ENCODE assay signal across 20 cellular contexts in genomic region chr4:188130355-188130754, GRCh38. TPM values are rescaled to one million over a fixed set of nuclear protein-coding genes. Genes with fewer than 3 reads are reported as not detected.
DNase-seq lines count a peak whose midpoint lies in the region; ATAC-seq, FAIRE-seq and TF ChIP-seq lines count a peak whose summit lies in the region.
"Had no signal": no experiment of that assay in that cellular context is flagged by ENCODE, and none has a peak within 500 bp of the region (broad histone marks: within the 10 kb centered on the region; RNA-seq: fewer than 3 reads in every experiment).

No MANE protein-coding gene starts in this region.

- WGBS in H1 (ENCODE audit: extremely low coverage in 1 of 2, insufficient coverage in 1 of 2, insufficient read length in 1 of 2, insufficient replicate concordance in 2 of 2, low coverage in 1 of 2, low lambda C conversion rate in 2 of 2, missing lambda C conversion rate in 1 of 2), 2 experiments = 82% methylated on average over 4 of the region's 4 CpGs; no CpG with 5 or more reads in 1 of the 2 experiments
- 100% methylated on average over 2 of the region's 4 CpGs for WGBS in mesendoderm (ENCODE audit: extremely low coverage, insufficient coverage, low lambda C conversion rate)

- intact Hi-C loops in PC-3 (cut with micrococcal nuclease) = no loop called here

- H3K4me1 ChIP-seq in PC-3 (ENCODE audit: insufficient read depth, low read length) = no peaks in the 10 kb centered on the region
- no peaks in the 10 kb centered on the region for H3K4me1 ChIP-seq in H1 (replicated peaks in 1 of 4; ENCODE audit: control insufficient read depth in 3 of 4, insufficient read depth in 4 of 4, low read length in 3 of 4)
- H3K4me1 ChIP-seq in mesendoderm (ENCODE audit: control insufficient read depth, low read depth, low read length) = no peaks in the 10 kb centered on the region

- no peak for TF ChIP-seq POLR2A in H1 (IDR thresholded peaks at IDR 0.05; ENCODE audit: control extremely low read depth in 1 of 2, low read depth in 2 of 2, low read length in 2 of 2)

- no peak overlapping the region for H4K91ac ChIP-seq in H1 (replicated peaks; ENCODE audit: insufficient read length, low read length)

- H3K23ac ChIP-seq in H1 (ENCODE audit: insufficient read length) = no peak overlapping the region
- H3K23ac ChIP-seq in mesendoderm (ENCODE audit: low read length) = no peak overlapping the region

- FAIRE-seq in H1 (lab: Jason Lieb, UNC) = no peak
- FAIRE-seq: RCC 7860 had no signal

- BruUV-seq in PC-3 (replicated peaks; lab: Mats Ljungman, UMichigan) = no TSS peak

- H2BK20ac ChIP-seq in H1 (ENCODE audit: low read length) = no peak overlapping the region

- no peak overlapping the region for H2AFZ ChIP-seq in PC-3 (ENCODE audit: low read length)
- no peak overlapping the region for H2AFZ ChIP-seq in H1 (ENCODE audit: low read length)

- no peak overlapping the region for H2BK12ac ChIP-seq in H1 (ENCODE audit: low read depth, low read length)

- H3K9me2 ChIP-seq in PC-3 (replicated peaks; ENCODE audit: low read length) = no peaks in the 10 kb centered on the region

- H3K4ac ChIP-seq in H1 (replicated peaks; ENCODE audit: insufficient read length, low read depth, low read length) (no peak overlapping the region), mesendoderm (ENCODE audit: low read depth, low read length) (no peak overlapping the region)

- H3K27ac ChIP-seq in PC-3 (ENCODE audit: low read length) = no peak overlapping the region
- no peak overlapping the region for H3K27ac ChIP-seq in H1 (ENCODE audit: low read depth, low read length)
- no peak overlapping the region for H3K27ac ChIP-seq in mesendoderm (ENCODE audit: low read depth, low read length)

- H3K23me2 ChIP-seq in H1 (ENCODE audit: low read depth, low read length) = no peaks in the 10 kb centered on the region

- ATAC-seq in PC-3 (no peak), SK-N-SH treated with all-trans-retinoic acid at 6 μM for 48 hours (no peak), HG03565 (IDR thresholded peaks at IDR 0.05; ENCODE audit: unreplicated experiment) (no peak), HG03520 (IDR thresholded peaks at IDR 0.05; ENCODE audit: unreplicated experiment) (no peak)
- ATAC-seq: Right ventricle myocardium inferior had no signal

- H3K18ac ChIP-seq in H1 (ENCODE audit: extremely low read depth, low read length) (no peak overlapping the region), mesendoderm (ENCODE audit: low read length) (no peak overlapping the region)

- H3K4me3 ChIP-seq in PC-3 (ENCODE audit: low read length) = no peak overlapping the region
- H3K4me3 ChIP-seq in H1 (ENCODE audit: extremely low read depth in 1 of 4, insufficient read depth in 2 of 4, low read depth in 3 of 4, low read length in 4 of 4) = no peak overlapping the region
- H3K4me3 ChIP-seq in mesendoderm (ENCODE audit: low read length) = no peak overlapping the region

- no peak overlapping the region for H2BK120ac ChIP-seq in H1 (replicated peaks; ENCODE audit: low read depth, low read length)
- no peak overlapping the region for H2BK120ac ChIP-seq in mesendoderm (ENCODE audit: low read depth, low read length)

- H3F3A ChIP-seq in PC-3 (ENCODE audit: low read length, unreplicated experiment) = no peaks in the 10 kb centered on the region

- H2AK5ac ChIP-seq in H1 (ENCODE audit: low read depth, low read length) (no peak overlapping the region), mesendoderm (ENCODE audit: low read length) (no peak overlapping the region)

- H3K4me2 ChIP-seq in PC-3 (ENCODE audit: low read length) (no peak overlapping the region), H1 (ENCODE audit: insufficient read depth in 1 of 2, low read depth in 2 of 2, low read length in 2 of 2) (no peak overlapping the region), mesendoderm (ENCODE audit: low read length) (no peak overlapping the region)

- no peak overlapping the region for H4K5ac ChIP-seq in H1 (ENCODE audit: insufficient read length, low read depth, low read length)
- H4K5ac ChIP-seq in mesendoderm (ENCODE audit: low read length) = no peak overlapping the region

- CTCF ChIA-PET in PC-3 (lab: Charles Lee) (no interaction called here), H1 (lab: Charles Lee; ENCODE audit: partially characterized antibody) (interaction anchor here (0.9 to 1.8 kb wide), 14 partner anchors 10 to 200 kb away, joined by 3 to 7 read pairs (median 4); partner anchors contain the start of gene TRIML2)

- POLR2A ChIA-PET in PC-3 (lab: Charles Lee; ENCODE audit: unreplicated experiment) = no interaction called here
- POLR2A ChIA-PET in H1 (lab: Charles Lee; ENCODE audit: partially characterized antibody) = interaction anchor here (1.3 to 1.9 kb wide), 3 partner anchors 22 to 132 kb away, joined by 3 to 7 read pairs (median 5); no protein-coding TSS in a partner anchor

- no peaks in the 10 kb centered on the region for H3K79me2 ChIP-seq in PC-3 (ENCODE audit: low read length)
- H3K79me2 ChIP-seq in H1 (ENCODE audit: control insufficient read depth in 1 of 2, insufficient read depth in 2 of 2, low read length in 2 of 2) = no peaks in the 10 kb centered on the region
- H3K79me2 ChIP-seq in mesendoderm (ENCODE audit: control insufficient read depth, insufficient read depth, low read length) = no peaks in the 10 kb centered on the region

- H2BK5ac ChIP-seq in H1 (ENCODE audit: low read depth, low read length) = no peak overlapping the region
- H2BK5ac ChIP-seq in mesendoderm (ENCODE audit: low read length) = no peak overlapping the region

- TF ChIP-seq EP300 in H1 (IDR thresholded peaks at IDR 0.05; ENCODE audit: borderline replicate concordance in 1 of 2, low read depth in 2 of 2, low read length in 2 of 2) = no peak

- H3K36me3 ChIP-seq in PC-3 (ENCODE audit: low read depth, low read length) (no peaks in the 10 kb centered on the region), H1 (ENCODE audit: control insufficient read depth in 2 of 4, insufficient read depth in 4 of 4, low read length in 3 of 4) (no peaks in the 10 kb centered on the region), mesendoderm (ENCODE audit: control insufficient read depth, insufficient read depth, low read length) (no peaks in the 10 kb centered on the region)

- no peak overlapping the region; the same call in 1 of the 2 replicates for H2BK15ac ChIP-seq in H1 (ENCODE audit: low read length)
- no peak overlapping the region for H2BK15ac ChIP-seq in mesendoderm (replicated peaks; ENCODE audit: low read depth)

- no peaks in the 10 kb centered on the region for H3K9me3 ChIP-seq in PC-3 (ENCODE audit: low read length)
- H3K9me3 ChIP-seq in H1 (ENCODE audit: insufficient read depth in 2 of 2, low read depth in 1 of 2, low read length in 1 of 2) = no peaks in the 10 kb centered on the region

- H4K20me1 ChIP-seq in PC-3 (ENCODE audit: low read length) (no peaks in the 10 kb centered on the region), H1 (replicated peaks in 1 of 2; ENCODE audit: control insufficient read depth in 1 of 2, insufficient read depth in 2 of 2, low read length in 2 of 2) (no peaks in the 10 kb centered on the region)

- H3K79me1 ChIP-seq in H1 (ENCODE audit: low read depth, low read length) (no peaks in the 10 kb centered on the region), mesendoderm (ENCODE audit: low read length) (no peaks in the 10 kb centered on the region)

- H4K8ac ChIP-seq in H1 (ENCODE audit: extremely low read depth, insufficient read depth, low read length) (no peak overlapping the region), mesendoderm (ENCODE audit: low read depth, low read length) (no peak overlapping the region)

- TF ChIP-seq CTCF in PC-3 (conservative IDR thresholded peaks at IDR 0.05; ENCODE audit: low read depth, low read length) = peak; percentile 24; the same call in 1 of the 2 replicates
- peak; percentile 46 to 60 (median 48) for TF ChIP-seq CTCF in H1 (IDR thresholded peaks at IDR 0.05; ENCODE audit: control extremely low read depth in 1 of 3, insufficient read depth in 1 of 3, low read depth in 1 of 3, low read length in 3 of 3)

- H3K14ac ChIP-seq in H1 (ENCODE audit: insufficient read length) = no peak overlapping the region

- H3K56ac ChIP-seq in H1 (replicated peaks; ENCODE audit: insufficient read length, low read depth, low read length) (no peak overlapping the region), mesendoderm (ENCODE audit: low read length) (no peak overlapping the region)

- H3K27me3 ChIP-seq in PC-3 (ENCODE audit: low read length) (no peaks in the 10 kb centered on the region), H1 (replicated peaks in 1 of 4; ENCODE audit: control insufficient read depth in 3 of 4, extremely low read depth in 1 of 4, insufficient read depth in 3 of 4, low read length in 3 of 4) (no peaks in the 10 kb centered on the region), mesendoderm (ENCODE audit: insufficient read depth, low read length, poor library complexity) (no peaks in the 10 kb centered on the region)

- peak; percentile 46 to 68 for TF ChIP-seq RAD21 in H1 (IDR thresholded peaks at IDR 0.05 in 1 of 2, conservative IDR thresholded peaks at IDR 0.05 in 1 of 2; ENCODE audit: low read depth in 2 of 2, low read length in 2 of 2)

- DNase-seq in COLO829 (ENCODE audit: low spot score) (peak; percentile 72), PC-3 (no peak), H1 (ENCODE audit: low read depth in 1 of 2, low spot score in 2 of 2) (no peak), mesendoderm (peak; percentile 42), NCI-H1436 (lab: John Stamatoyannopoulos, UW) (no peak)
- DNase-seq: ACHN, AML-193, DMS79 treated with DMSO at 0.1 percent for 48 hours, KBM-7, NCI-H1048, NCI-H1436 treated with DMSO at 0.1 percent for 48 hours, NCI-H2029, NCI-H345 had no signal

- no peak overlapping the region for H3K9ac ChIP-seq in PC-3 (ENCODE audit: low read length)
- no peak overlapping the region for H3K9ac ChIP-seq in H1 (replicated peaks in 1 of 4; ENCODE audit: extremely low read depth in 1 of 4, low read depth in 3 of 4, low read length in 3 of 4)
- no peak overlapping the region for H3K9ac ChIP-seq in mesendoderm (ENCODE audit: low read length)

RNA-seq across cellular contexts. Expression of gene TRIML1, which starts 8.9 kb away (rescaled TPM):
- total RNA-seq in PC-3 (2014; rRNA removed) = not detected in 2 replicates
- not detected in 2 replicates for total RNA-seq in H1 (2021; fragmentation: NEBNext Ultra II Directional; extraction: Animal tissue kit (Norgen Biotek cat#: 25700))
- not detected in 2 replicates for polyA plus RNA-seq in H1 (2011; rRNA removed)
- polyA plus RNA-seq in H1 (2011; cell fraction: cytosol; rRNA removed) = not detected
- polyA plus RNA-seq in H1 (2011; cell fraction: nucleus; rRNA removed) = not detected
- not detected in 4 replicates for polyA plus RNA-seq in H1 (2012, experiment 1 of 2)
- not detected for polyA plus RNA-seq in H1 (2012, experiment 2 of 2)
- polyA plus RNA-seq in H1 (2013, experiment 1 of 2) = 0.04 TPM
- polyA plus RNA-seq in H1 (2013, experiment 2 of 2) = not detected
- not detected in 2 replicates for polyA minus RNA-seq in H1 (2011; rRNA and poly(A)+ RNA removed)
- polyA minus RNA-seq in H1 (2011; cell fraction: cytosol; rRNA and poly(A)+ RNA removed) = not detected
- not detected for polyA minus RNA-seq in H1 (2011; cell fraction: nucleus; rRNA and poly(A)+ RNA removed)
- not detected for polyA plus RNA-seq in mesendoderm (2013, experiment 1 of 2)
- polyA plus RNA-seq in mesendoderm (2013, experiment 2 of 2) = not detected
- total RNA-seq: MCF 10A, Right ventricle myocardium inferior had no signal
- polyA plus RNA-seq: CD14-positive monocyte had no signal

RNA-seq across cellular contexts. Expression of gene TRIML2, which starts 21.0 kb away (rescaled TPM):
- not detected in 2 replicates for total RNA-seq in PC-3 (2014; rRNA removed)
- 59.2 and 62.8 TPM in 2 replicates for total RNA-seq in H1 (2021; fragmentation: NEBNext Ultra II Directional; extraction: Animal tissue kit (Norgen Biotek cat#: 25700))
- 25.6 and 28.1 TPM in 2 replicates for polyA plus RNA-seq in H1 (2011; rRNA removed)
- 49.5 TPM for polyA plus RNA-seq in H1 (2011; cell fraction: cytosol; rRNA removed)
- 53.0 TPM for polyA plus RNA-seq in H1 (2011; cell fraction: nucleus; rRNA removed)
- polyA plus RNA-seq in H1 (2012, experiment 1 of 2) = 52.0 to 73.5 TPM (median 58.8 TPM) in 4 replicates
- 23.3 TPM for polyA plus RNA-seq in H1 (2012, experiment 2 of 2)
- polyA plus RNA-seq in H1 (2013, experiment 1 of 2) = 197 TPM
- polyA plus RNA-seq in H1 (2013, experiment 2 of 2) = 181 TPM
- 22.7 and 24.1 TPM in 2 replicates for polyA minus RNA-seq in H1 (2011; rRNA and poly(A)+ RNA removed)
- 18.0 TPM for polyA minus RNA-seq in H1 (2011; cell fraction: cytosol; rRNA and poly(A)+ RNA removed)
- polyA minus RNA-seq in H1 (2011; cell fraction: nucleus; rRNA and poly(A)+ RNA removed) = 29.6 TPM
- polyA plus RNA-seq in mesendoderm (2013, experiment 1 of 2) = 50.3 TPM
- 51.9 TPM for polyA plus RNA-seq in mesendoderm (2013, experiment 2 of 2)
- total RNA-seq: Right ventricle myocardium inferior had no signal
- polyA plus RNA-seq: CD14-positive monocyte had no signal

Comparison
In these comparisons a context has a peak if more than half of its experiments do, and no peak if none do; other contexts are left out.
1. DNase-seq: peak in COLO829 (single experiment) and mesendoderm (single experiment); none in PC-3 (single experiment), H1 (0 of 2) and NCI-H1436 (single experiment).
2. RNA of gene TRIML2, which starts 21.0 kb away (total RNA-seq): 59.2 to 62.8 TPM in H1; not detected in PC-3; every median in the first group is over 10 times any median in the second.